ENCODE assay signal across 8 cellular contexts in the genomic region with DNA sequence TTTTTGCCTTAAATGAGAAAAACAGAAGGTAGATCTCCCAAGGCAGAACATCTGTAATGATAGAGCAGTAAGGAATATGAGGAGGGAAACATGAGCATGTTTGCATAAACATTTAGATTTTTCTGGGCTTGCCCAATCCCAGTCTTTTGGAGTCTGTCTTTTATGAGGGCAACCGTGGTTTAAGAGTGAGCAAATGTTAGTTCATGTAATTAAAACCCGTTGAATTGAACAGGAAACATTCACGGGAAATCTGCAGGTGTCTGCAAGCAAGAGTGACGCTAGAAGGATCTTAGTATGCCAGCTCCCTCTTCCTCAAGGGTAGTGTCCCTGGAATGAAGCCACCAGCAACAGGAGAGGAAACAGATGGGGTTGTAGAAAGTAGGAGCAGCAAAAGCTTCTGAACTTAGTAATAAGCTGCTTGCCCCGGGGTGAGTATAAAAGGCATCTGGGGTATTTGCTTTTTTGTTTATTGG.
DNase-seq lines count a peak whose midpoint lies in the region; ATAC-seq and TF ChIP-seq lines count a peak whose summit lies in the region.

No MANE protein-coding gene starts in this region.

- peak overlapping the region; percentile 89 for H3K4me2 ChIP-seq in DOHH2 (ENCODE audit: low read length)

- H4K20me1 ChIP-seq in DOHH2 (ENCODE audit: control insufficient read depth, insufficient read depth, low read depth, low read length) = no peaks in the 10 kb centered on the region

- H3K27me3 Mint-ChIP-seq in activated naive CD8-positive, alpha-beta T cell = no peaks in the 10 kb centered on the region
- peaks cover 9% of the 10 kb centered on the region for H3K27me3 Mint-ChIP-seq in endothelial cell (ENCODE audit: unreplicated experiment)

- TF ChIP-seq POLR2A in tibial nerve (IDR thresholded peaks at IDR 0.05) = no peak

- H3K36me3 ChIP-seq in DOHH2 (ENCODE audit: control insufficient read depth, low read length) (peaks cover 19% of the 10 kb centered on the region), tibial nerve (no peaks in the 10 kb centered on the region)

- H3K4me1 ChIP-seq in DOHH2 (ENCODE audit: control insufficient read depth, low read length) = peaks cover 82% of the 10 kb centered on the region
- peaks cover 0 to 61% (median 58%) of the 10 kb centered on the region in 4 donors for H3K4me1 ChIP-seq in tibial nerve

- peak overlapping the region; percentile 83 for H3K4me3 Mint-ChIP-seq in activated naive CD8-positive, alpha-beta T cell
- no peak overlapping the region for H3K4me3 Mint-ChIP-seq in endothelial cell (ENCODE audit: unreplicated experiment)

- H3K79me2 ChIP-seq in DOHH2 (ENCODE audit: control insufficient read depth, low read length) = peaks cover 12% of the 10 kb centered on the region

- H3K27me3 ChIP-seq in DOHH2 (ENCODE audit: control insufficient read depth, low read length) = no peaks in the 10 kb centered on the region
- H3K27me3 ChIP-seq in tibial nerve = no peaks in the 10 kb centered on the region

- 27 to 31% methylated on average over 5 of the region's 5 CpGs for WGBS in tibial nerve, 2 donors

- peak in 1 of 2 donors; percentile 9 for TF ChIP-seq EP300 in tibial nerve (IDR thresholded peaks at IDR 0.05)

- H3K4me1 Mint-ChIP-seq in activated naive CD8-positive, alpha-beta T cell (ENCODE audit: low read depth) = peaks cover 69% of the 10 kb centered on the region
- H3K4me1 Mint-ChIP-seq in endothelial cell (ENCODE audit: unreplicated experiment) = peaks cover 21% of the 10 kb centered on the region

- H3K4me3 ChIP-seq in DOHH2 (ENCODE audit: low read length) = peak overlapping the region; percentile 74
- H3K4me3 ChIP-seq in tibial nerve = no peak overlapping the region

- H3K9me3 ChIP-seq in DOHH2 (ENCODE audit: control insufficient read depth, insufficient read depth, low read length) (no peaks in the 10 kb centered on the region), tibial nerve (no peaks in the 10 kb centered on the region)

- no peaks in the 10 kb centered on the region for H3K9me2 ChIP-seq in DOHH2 (replicated peaks; ENCODE audit: control insufficient read depth, low read length)

- DNase-seq in NCI-H1105 treated with DMSO at 0.1 percent for 48 hours (lab: John Stamatoyannopoulos, UW) = peak; percentile 26
- peak; percentile 73 for DNase-seq in kidney tubule cell (ENCODE audit: low spot score)
- DNase-seq in tibial nerve (ENCODE audit: low spot score in 2 of 2) = peak in 1 of 2 donors; percentile 60
- DNase-seq in endothelial cell (ENCODE audit: low spot score) = no peak
- no peak for DNase-seq in NCI-H128 (lab: John Stamatoyannopoulos, UW; ENCODE audit: unreplicated experiment)

- no peaks in the 10 kb centered on the region for H3K36me3 Mint-ChIP-seq in activated naive CD8-positive, alpha-beta T cell
- no peaks in the 10 kb centered on the region for H3K36me3 Mint-ChIP-seq in endothelial cell (ENCODE audit: low read depth, unreplicated experiment)

- H3K27ac Mint-ChIP-seq in activated naive CD8-positive, alpha-beta T cell = peak overlapping the region; percentile 99
- no peak overlapping the region for H3K27ac Mint-ChIP-seq in endothelial cell (ENCODE audit: unreplicated experiment)

- H3K27ac ChIP-seq in DOHH2 (ENCODE audit: low read depth, low read length) = peak overlapping the region; percentile 98
- H3K27ac ChIP-seq in tibial nerve = peak overlapping the region; percentile 62 to 92 (median 84)

- ATAC-seq in HG03378 (IDR thresholded peaks at IDR 0.05; ENCODE audit: unreplicated experiment) = no peak

- H3F3A ChIP-seq in DOHH2 (ENCODE audit: control insufficient read depth, insufficient read depth) = peaks cover 55% of the 10 kb centered on the region

- H3K9me3 Mint-ChIP-seq in activated naive CD8-positive, alpha-beta T cell (ENCODE audit: low read depth) = no peaks in the 10 kb centered on the region
- no peaks in the 10 kb centered on the region for H3K9me3 Mint-ChIP-seq in endothelial cell (ENCODE audit: unreplicated experiment)

- no peak for TF ChIP-seq CTCF in DOHH2 (IDR thresholded peaks at IDR 0.05; ENCODE audit: low read depth, low read length, poor library complexity, severe bottlenecking)
- no peak for TF ChIP-seq CTCF in tibial nerve (IDR thresholded peaks at IDR 0.05)
- TF ChIP-seq CTCF in endothelial cell (IDR thresholded peaks at IDR 0.05; ENCODE audit: unreplicated experiment) = no peak

Comparison
In these comparisons a context has a peak if more than half of its experiments do, and no peak if none do; other contexts are left out.
1. DNase-seq: peak in NCI-H1105 treated with DMSO at 0.1 percent for 48 hours (single experiment) and kidney tubule cell (single experiment); none in endothelial cell (single experiment) and NCI-H128 (single experiment).